8 cellular contexts compared by ENCODE assay signal in genomic region chr13:48094781-48095502, GRCh38. TPM values are rescaled to one million over a fixed set of nuclear protein-coding genes. Genes with fewer than 3 reads are reported as not detected.
DNase-seq lines count a peak whose midpoint lies in the region; FAIRE-seq and TF ChIP-seq lines count a peak whose summit lies in the region.

Gene MED4 (minus strand): TSS chr13:48095104. CDS start chr13:48095078, 26 bp downstream.

- peaks cover 48% of the 10 kb centered on the region for H4K20me1 ChIP-seq in Loucy (ENCODE audit: insufficient read depth, low read length, poor library complexity, severe bottlenecking)

- H3K27me3 Mint-ChIP-seq in nephron (ENCODE audit: low read depth), result no peaks in the 10 kb centered on the region
- H3K27me3 Mint-ChIP-seq in stimulated activated naive CD8-positive, alpha-beta T cell treated with anti-CD3 and anti-CD28 coated beads, Interleukin-15, Interleukin-2, amounts not matched to agents 100 ng/mL and 50 ng/mL, for 24 hours, result no peaks in the 10 kb centered on the region

- H3K4me1 ChIP-seq in Loucy (ENCODE audit: insufficient read depth, low read length, poor library complexity, severe bottlenecking), result peaks cover 32% of the 10 kb centered on the region

- H3K9ac ChIP-seq in Loucy (ENCODE audit: low read depth, low read length, poor library complexity, severe bottlenecking), result peak within 1 kb of the TSS; percentile 97

- H3K27ac Mint-ChIP-seq in nephron, result peak within 1 kb of the TSS; percentile 87 to 98 (median 91)
- peak within 1 kb of the TSS; percentile 96 for H3K27ac Mint-ChIP-seq in stimulated activated naive CD8-positive, alpha-beta T cell treated with anti-CD3 and anti-CD28 coated beads, Interleukin-15, Interleukin-2, amounts not matched to agents 100 ng/mL and 50 ng/mL, for 24 hours

- no peaks in the 10 kb centered on the region for H3K27me3 ChIP-seq in H7 (ENCODE audit: control insufficient read depth, insufficient read depth, low read length)
- H3K27me3 ChIP-seq in Loucy (ENCODE audit: insufficient read depth, low read length, poor library complexity, severe bottlenecking), result peaks cover 3% of the 10 kb centered on the region

- DNase-seq in H7 (peak; percentile 95), fibroblast of the aortic adventitia (ENCODE audit: low read depth) (peak; percentile 94)
- DNase-seq in activated effector memory CD4-positive, alpha-beta T cell treated with Interleukin-2 at 50 U/mL for 16 hours, result peak; percentile 97

- peaks cover 32% of the 10 kb centered on the region for H3K4me1 Mint-ChIP-seq in nephron
- peaks cover 43% of the 10 kb centered on the region for H3K4me1 Mint-ChIP-seq in stimulated activated naive CD8-positive, alpha-beta T cell treated with anti-CD3 and anti-CD28 coated beads, Interleukin-15, Interleukin-2, amounts not matched to agents 100 ng/mL and 50 ng/mL, for 24 hours (ENCODE audit: low read depth)

- peak within 1 kb of the TSS; percentile 95 to 98 (median 95) for H3K4me3 Mint-ChIP-seq in nephron
- peak within 1 kb of the TSS; percentile 97 for H3K4me3 Mint-ChIP-seq in stimulated activated naive CD8-positive, alpha-beta T cell treated with anti-CD3 and anti-CD28 coated beads, Interleukin-15, Interleukin-2, amounts not matched to agents 100 ng/mL and 50 ng/mL, for 24 hours

- H2AFZ ChIP-seq in Loucy (ENCODE audit: low read length), result peak within 1 kb of the TSS; percentile 91

- H3K4me3 ChIP-seq in H7 (ENCODE audit: insufficient read depth, low read depth, low read length) (peak within 1 kb of the TSS; percentile 66), Loucy (ENCODE audit: low read length, poor library complexity, severe bottlenecking) (peak within 1 kb of the TSS; percentile 99), fibroblast of the aortic adventitia (ENCODE audit: low read depth, low read length) (peak within 1 kb of the TSS; percentile 79)

- H3K9me2 ChIP-seq in Loucy (replicated peaks; ENCODE audit: low read depth, low read length), result no peaks in the 10 kb centered on the region

- no peaks in the 10 kb centered on the region for H3K9me3 ChIP-seq in Loucy (ENCODE audit: insufficient read depth, low read depth, low read length)

- no peaks in the 10 kb centered on the region for H3F3A ChIP-seq in Loucy (ENCODE audit: low read depth)

- TF ChIP-seq CTCF in Loucy (conservative IDR thresholded peaks at IDR 0.05; ENCODE audit: low read length) (peak; percentile 99), fibroblast of the aortic adventitia (IDR thresholded peaks at IDR 0.05; ENCODE audit: insufficient read depth, low read length) (peak; percentile 100), nephron (IDR thresholded peaks at IDR 0.05; ENCODE audit: unreplicated experiment in 3 of 3) (peak; percentile 99 to 100 (median 99))

- no peaks in the 10 kb centered on the region for H3K9me3 Mint-ChIP-seq in nephron
- no peaks in the 10 kb centered on the region for H3K9me3 Mint-ChIP-seq in stimulated activated naive CD8-positive, alpha-beta T cell treated with anti-CD3 and anti-CD28 coated beads, Interleukin-15, Interleukin-2, amounts not matched to agents 100 ng/mL and 50 ng/mL, for 24 hours

- peak within 1 kb of the TSS; percentile 85 for H3K4me2 ChIP-seq in Loucy (ENCODE audit: low read depth, low read length, poor library complexity, severe bottlenecking)

- peaks cover 50% of the 10 kb centered on the region for H3K79me2 ChIP-seq in Loucy (ENCODE audit: insufficient read depth, low read length)

- peak; percentile 89 for TF ChIP-seq POLR2A in Raji (IDR thresholded peaks at IDR 0.05; ENCODE audit: insufficient read depth, low read depth, low read length)

- H3K36me3 ChIP-seq in H7 (replicated peaks; ENCODE audit: control insufficient read depth, insufficient read depth, low read length) (no peaks in the 10 kb centered on the region), Loucy (ENCODE audit: insufficient read depth, low read length) (no peaks in the 10 kb centered on the region)

- FAIRE-seq in G401.6 (lab: Jason Lieb, UNC), result peak; percentile 86

- H3K36me3 Mint-ChIP-seq in nephron (ENCODE audit: low read depth), result no peaks in the 10 kb centered on the region
- peaks cover 17% of the 10 kb centered on the region for H3K36me3 Mint-ChIP-seq in stimulated activated naive CD8-positive, alpha-beta T cell treated with anti-CD3 and anti-CD28 coated beads, Interleukin-15, Interleukin-2, amounts not matched to agents 100 ng/mL and 50 ng/mL, for 24 hours (ENCODE audit: low read depth)

RNA-seq across cellular contexts. Expression of gene MED4, which starts in this region (rescaled TPM):
- 33.5 and 44.0 TPM in 2 replicates for total RNA-seq in H7 (2014; rRNA removed; shearing (Covaris generic))
- 22.9 and 31.5 TPM in 2 replicates for total RNA-seq in fibroblast of the aortic adventitia (ENCODE audit: low replicate concordance)

Comparison
In these comparisons a context has a peak if more than half of its experiments do, and no peak if none do; other contexts are left out.
1. Peak in every context shown above with its lines: DNase-seq and H3K4me3 ChIP-seq.